ENCODE assay signal across 17 cellular contexts in genomic region chr18:35501369-35501768, GRCh38.
"Had no signal": no experiment of that assay in that cellular context is flagged by ENCODE, and none has a peak within 500 bp of the region (broad histone marks: within the 10 kb centered on the region; RNA-seq: fewer than 3 reads in every experiment).

No MANE protein-coding gene starts in this region.

- H3K4me3 ChIP-seq: body of pancreas, hepatocyte, lower lobe of right lung, pancreas, tibial nerve, uterus had no signal

- H3K27me3 Mint-ChIP-seq: activated B cell treated with CpG ODN at 0.5 μM for 24 hours; activated CD4-positive, alpha-beta memory T cell treated with anti-CD3 and anti-CD28 coated beads, Interleukin-2, amount 10 ng/mL, durations not matched to agents 7 days and 5 days; activated T-cell treated with anti-CD3 and anti-CD28 coated beads, Interleukin-2, amount 50 U/mL, for 24 hours had no signal

- H3K4me2 ChIP-seq: hepatocyte had no signal

- H3K27ac ChIP-seq: body of pancreas, hepatocyte, lower lobe of right lung, pancreas, tibial nerve, uterus had no signal

- H3K27me3 ChIP-seq: body of pancreas, hepatocyte, pancreas, tibial nerve, uterus had no signal

- ATAC-seq: body of pancreas, lower lobe of right lung, pancreas, sciatic nerve, SK-N-SH treated with all-trans-retinoic acid at 6 μM for 48 hours, T-cell had no signal

- H3K36me3 ChIP-seq: lower lobe of right lung, pancreas, tibial nerve, uterus had no signal

- H3K36me3 Mint-ChIP-seq: T-cell had no signal

- DNase-seq: activated B cell treated with CpG ODN at 0.5 μM for 24 hours; activated CD4-positive, alpha-beta memory T cell treated with anti-CD3 and anti-CD28 coated beads, Interleukin-2, amount 10 ng/mL, durations not matched to agents 7 days and 5 days; activated CD4-positive, alpha-beta T cell treated with anti-CD3 and anti-CD28 coated beads for 4 hours; activated naive CD4-positive, alpha-beta T cell treated with Interleukin-2 at 50 U/mL for 16 hours; activated T-cell treated with anti-CD3 and anti-CD28 coated beads, Interleukin-2, amount 50 U/mL, for 24 hours; body of pancreas; lower lobe of right lung; pancreas; stimulated activated CD8-positive, alpha-beta memory T cell treated with anti-CD3 and anti-CD28 coated beads, Interleukin-4, amount 100 ng/mL, for 48 hours; stimulated activated naive CD4-positive, alpha-beta T cell treated with Interleukin-2 at 50 U/mL for 16 hours; T-cell; uterus had no signal

- H3K27ac Mint-ChIP-seq: activated B cell treated with CpG ODN at 0.5 μM for 24 hours; activated CD4-positive, alpha-beta memory T cell treated with anti-CD3 and anti-CD28 coated beads, Interleukin-2, amount 10 ng/mL, durations not matched to agents 7 days and 5 days; activated T-cell treated with anti-CD3 and anti-CD28 coated beads, Interleukin-2, amount 50 U/mL, for 24 hours; activated T-helper 2 cell treated with anti-CD3 and anti-CD28 coated beads, Interferon-gamma antibody, Interleukin-2, Interleukin-4, amounts not matched to agents 10 μg/mL and 5 μg/mL and 100 μg/mL, durations not matched to agents 14 hours and 24 hours and 36 hours; T-cell had no signal

- H3K9me3 ChIP-seq: body of pancreas, lower lobe of right lung, pancreas, tibial nerve, uterus had no signal

- H3K4me3 Mint-ChIP-seq: activated B cell treated with CpG ODN at 0.5 μM for 24 hours; activated CD4-positive, alpha-beta memory T cell treated with anti-CD3 and anti-CD28 coated beads, Interleukin-2, amount 10 ng/mL, durations not matched to agents 7 days and 5 days; activated T-cell treated with anti-CD3 and anti-CD28 coated beads, Interleukin-2, amount 50 U/mL, for 24 hours; T-cell had no signal

- H3K9me3 Mint-ChIP-seq: activated B cell treated with CpG ODN at 0.5 μM for 24 hours; activated T-cell treated with anti-CD3 and anti-CD28 coated beads, Interleukin-2, amount 50 U/mL, for 24 hours; activated T-helper 2 cell treated with anti-CD3 and anti-CD28 coated beads, Interferon-gamma antibody, Interleukin-2, Interleukin-4, amounts not matched to agents 10 μg/mL and 5 μg/mL and 100 μg/mL, durations not matched to agents 14 hours and 24 hours and 36 hours; T-cell had no signal

- H2AFZ ChIP-seq: hepatocyte had no signal
